In genomic region chr2:113625906-113626305, GRCh38 we compare ENCODE assay signal across 8 cellular contexts. TPM values are rescaled to one million over a fixed set of nuclear protein-coding genes. Genes with fewer than 3 reads are reported as not detected.
DNase-seq lines count a peak whose midpoint lies in the region; ATAC-seq, FAIRE-seq and TF ChIP-seq lines count a peak whose summit lies in the region.
"Not testable (repeated sequence)": the region's sequence is repeated elsewhere in the genome, so short reads cannot be mapped to it uniquely, and the experiment has no call there.

No MANE protein-coding gene starts in this region.

- not testable (repeated sequence) for ATAC-seq in activated CD8-positive, alpha-beta T cell treated with anti-CD3 and anti-CD28 coated beads for 36 hours; GM12878

- POLR2A ChIA-PET in AG04449 (lab: Yijun Ruan, JAX); activated CD8-positive, alpha-beta T cell treated with anti-CD3 and anti-CD28 coated beads for 36 hours (lab: Charles Lee); GM12878 (lab: Charles Lee): not testable (repeated sequence)

- DNase-seq in AG04449 (ENCODE audit: low read depth, low spot score); GM12865 (ENCODE audit: low read depth); activated CD8-positive, alpha-beta T cell treated with anti-CD3 and anti-CD28 coated beads for 36 hours; GM12878 (ENCODE audit: low read depth, low spot score); left ventricle myocardium inferior: not testable (repeated sequence)

- not testable (repeated sequence) for H3K9me3 ChIP-seq in OCI-LY1 (ENCODE audit: low read length); GM12878 (replicated peaks; ENCODE audit: control insufficient read depth, insufficient read depth, low read length); left ventricle myocardium inferior (replicated peaks); neural cell (ENCODE audit: low read length)

- TF ChIP-seq EP300 in GM12878 (IDR thresholded peaks at IDR 0.05; ENCODE audit: borderline replicate concordance in 1 of 2, control insufficient read depth in 1 of 2, low read depth in 2 of 2, low read length in 2 of 2); neural cell (conservative IDR thresholded peaks at IDR 0.05; ENCODE audit: poor library complexity, severe bottlenecking): not testable (repeated sequence)

- SMC1A ChIA-PET in GM12878 (lab: Charles Lee; ENCODE audit: uncharacterized antibody, unreplicated experiment) = not testable (repeated sequence)

- H3K9ac ChIP-seq in OCI-LY1 (ENCODE audit: low read length) (peak overlapping the region; percentile 47; the same call in 1 of the 2 replicates), GM12878 (ENCODE audit: control insufficient read depth, insufficient read depth, low read length) (peak overlapping the region; percentile 27; the same call in 1 of the 2 replicates)
- not testable (repeated sequence) for H3K9ac ChIP-seq in neural cell (ENCODE audit: low read length)

- H3K27me3 ChIP-seq in OCI-LY1 (ENCODE audit: insufficient read depth, low read length); GM12878 (replicated peaks in 1 of 2; ENCODE audit: control insufficient read depth in 2 of 2, insufficient read depth in 2 of 2, low read length in 1 of 2); left ventricle myocardium inferior (ENCODE audit: low read depth); neural cell (ENCODE audit: insufficient read depth, low read depth, low read length): not testable (repeated sequence)

- H3K4me1 Mint-ChIP-seq in activated CD8-positive, alpha-beta T cell treated with anti-CD3 and anti-CD28 coated beads for 36 hours (ENCODE audit: low read depth) = peaks cover 14% of the 10 kb centered on the region
- peaks cover 15% of the 10 kb centered on the region for H3K4me1 Mint-ChIP-seq in stimulated activated naive CD8-positive, alpha-beta T cell treated with anti-CD3 and anti-CD28 coated beads, Interleukin-15, Interleukin-2, amounts not matched to agents 100 ng/mL and 50 ng/mL, for 24 hours (ENCODE audit: low read depth)

- TF ChIP-seq POLR2A in GM12878 (IDR thresholded peaks at IDR 0.05; ENCODE audit: low read depth, low read length) = not testable (repeated sequence)

- WGBS in GM12878 (ENCODE audit: insufficient coverage, insufficient replicate concordance, low lambda C conversion rate, missing lambda C conversion rate) = 28% methylated on average over 9 of the region's 10 CpGs

- H3K27ac ChIP-seq in OCI-LY1 (ENCODE audit: low read depth, low read length, poor library complexity, severe bottlenecking); GM12878 (ENCODE audit: control insufficient read depth, insufficient read depth); left ventricle myocardium inferior (replicated peaks); neural cell (ENCODE audit: low read length): not testable (repeated sequence)

- not testable (repeated sequence) for H3K79me2 ChIP-seq in OCI-LY1 (ENCODE audit: insufficient read depth, low read length); GM12878 (ENCODE audit: control insufficient read depth, insufficient read depth, low read length); neural cell (replicated peaks; ENCODE audit: insufficient read depth, low read length)

- intact Hi-C loops in activated CD8-positive, alpha-beta T cell treated with anti-CD3 and anti-CD28 coated beads for 36 hours (cut with micrococcal nuclease); GM12878 (cut with micrococcal nuclease; ENCODE audit: unreplicated experiment); left ventricle myocardium inferior (cut with micrococcal nuclease): not testable (repeated sequence)

- RAD21 ChIA-PET in GM12878 (lab: Charles Lee; ENCODE audit: unreplicated experiment) = not testable (repeated sequence)

- not testable (repeated sequence) for H3K4me1 ChIP-seq in OCI-LY1 (ENCODE audit: insufficient read depth, low read length, severe bottlenecking); GM12878 (ENCODE audit: control insufficient read depth, insufficient read depth, low read length); left ventricle myocardium inferior

- H4K20me1 ChIP-seq in OCI-LY1 (ENCODE audit: insufficient read depth, low read length); GM12878 (ENCODE audit: control insufficient read depth, insufficient read depth); neural cell (ENCODE audit: insufficient read depth): not testable (repeated sequence)

- not testable (repeated sequence) for H3K9me3 Mint-ChIP-seq in activated CD8-positive, alpha-beta T cell treated with anti-CD3 and anti-CD28 coated beads for 36 hours; stimulated activated naive CD8-positive, alpha-beta T cell treated with anti-CD3 and anti-CD28 coated beads, Interleukin-15, Interleukin-2, amounts not matched to agents 100 ng/mL and 50 ng/mL, for 24 hours

- peak overlapping the region; percentile 69 for H3K4me2 ChIP-seq in OCI-LY1 (ENCODE audit: low read length)
- H3K4me2 ChIP-seq in GM12878 (ENCODE audit: control insufficient read depth, insufficient read depth) = peak overlapping the region; percentile 55; the same call in 1 of the 2 replicates
- not testable (repeated sequence) for H3K4me2 ChIP-seq in neural cell (ENCODE audit: low read length)

- H3K36me3 Mint-ChIP-seq in activated CD8-positive, alpha-beta T cell treated with anti-CD3 and anti-CD28 coated beads for 36 hours (ENCODE audit: low read depth) = not testable (repeated sequence)
- H3K36me3 Mint-ChIP-seq in stimulated activated naive CD8-positive, alpha-beta T cell treated with anti-CD3 and anti-CD28 coated beads, Interleukin-15, Interleukin-2, amounts not matched to agents 100 ng/mL and 50 ng/mL, for 24 hours (ENCODE audit: low read depth) = peaks cover 11% of the 10 kb centered on the region

- peak overlapping the region; percentile 33 for H3K4me3 Mint-ChIP-seq in activated CD8-positive, alpha-beta T cell treated with anti-CD3 and anti-CD28 coated beads for 36 hours
- peak overlapping the region; percentile 51 for H3K4me3 Mint-ChIP-seq in stimulated activated naive CD8-positive, alpha-beta T cell treated with anti-CD3 and anti-CD28 coated beads, Interleukin-15, Interleukin-2, amounts not matched to agents 100 ng/mL and 50 ng/mL, for 24 hours

- H3K4me3 ChIP-seq in AG04449 (ENCODE audit: low read depth, low read length) (peak overlapping the region; percentile 34), GM12865 (ENCODE audit: low read depth, low read length) (peak overlapping the region; percentile 46), OCI-LY1 (ENCODE audit: low read depth, low read length, poor library complexity, severe bottlenecking) (peak overlapping the region; percentile 66), GM12878 (peak overlapping the region; percentile 65; the same call in 1 of the 2 replicates), left ventricle myocardium inferior (peak overlapping the region; percentile 67), neural cell (ENCODE audit: low read length) (peak overlapping the region; percentile 61)

- not testable (repeated sequence) for H2AFZ ChIP-seq in OCI-LY1 (ENCODE audit: low read length); GM12878 (ENCODE audit: control insufficient read depth, low read depth, low read length); neural cell (ENCODE audit: low read depth, low read length)

- H3K9me2 ChIP-seq in OCI-LY1 (ENCODE audit: low read depth, low read length); neural cell (ENCODE audit: insufficient read depth, low read length): not testable (repeated sequence)

- in situ Hi-C loops in GM12878 (cut with MboI) = not testable (repeated sequence)

- not testable (repeated sequence) for H3K27ac Mint-ChIP-seq in activated CD8-positive, alpha-beta T cell treated with anti-CD3 and anti-CD28 coated beads for 36 hours; stimulated activated naive CD8-positive, alpha-beta T cell treated with anti-CD3 and anti-CD28 coated beads, Interleukin-15, Interleukin-2, amounts not matched to agents 100 ng/mL and 50 ng/mL, for 24 hours

- not testable (repeated sequence) for TF ChIP-seq CTCF in AG04449 (IDR thresholded peaks at IDR 0.05; ENCODE audit: insufficient read depth, low read length, missing control alignments); GM12865 (IDR thresholded peaks at IDR 0.05; ENCODE audit: insufficient read depth, low read depth, low read length, missing control alignments); OCI-LY1 (IDR thresholded peaks at IDR 0.05; ENCODE audit: low read length); activated CD8-positive, alpha-beta T cell treated with anti-CD3 and anti-CD28 coated beads for 36 hours (IDR thresholded peaks at IDR 0.05); GM12878 (IDR thresholded peaks at IDR 0.05 in 2 of 3, conservative IDR thresholded peaks at IDR 0.05 in 1 of 3; ENCODE audit: control insufficient read depth in 2 of 3, extremely low read depth in 1 of 3, insufficient read depth in 1 of 3, low read depth in 3 of 3, low read length in 3 of 3); left ventricle myocardium inferior (IDR thresholded peaks at IDR 0.05; ENCODE audit: borderline replicate concordance); neural cell (IDR thresholded peaks at IDR 0.05; ENCODE audit: poor library complexity, severe bottlenecking)

- CTCF ChIA-PET in AG04449 (lab: Yijun Ruan, JAX); activated CD8-positive, alpha-beta T cell treated with anti-CD3 and anti-CD28 coated beads for 36 hours (lab: Charles Lee); GM12878 (lab: Yijun Ruan, JAX): not testable (repeated sequence)

- not testable (repeated sequence) for H3K27me3 Mint-ChIP-seq in activated CD8-positive, alpha-beta T cell treated with anti-CD3 and anti-CD28 coated beads for 36 hours; stimulated activated naive CD8-positive, alpha-beta T cell treated with anti-CD3 and anti-CD28 coated beads, Interleukin-15, Interleukin-2, amounts not matched to agents 100 ng/mL and 50 ng/mL, for 24 hours

- FAIRE-seq in GM12878 (lab: Jason Lieb, UNC) = not testable (repeated sequence)

- not testable (repeated sequence) for H3F3A ChIP-seq in OCI-LY1 (ENCODE audit: insufficient read depth, low read length); neural cell (ENCODE audit: insufficient read depth, low read length, poor library complexity, severe bottlenecking)

- BruUV-seq in GM12878 (replicated peaks; lab: Mats Ljungman, UMichigan) = not testable (repeated sequence)

- H3K36me3 ChIP-seq in OCI-LY1 (ENCODE audit: insufficient read depth, low read length); GM12878 (ENCODE audit: control insufficient read depth in 2 of 2, insufficient read depth in 2 of 2, low read length in 1 of 2); left ventricle myocardium inferior; neural cell (ENCODE audit: insufficient read depth, low read length): not testable (repeated sequence)

- TF ChIP-seq RAD21 in GM12878 (IDR thresholded peaks at IDR 0.05; ENCODE audit: insufficient read depth, low read depth, low read length); neural cell (conservative IDR thresholded peaks at IDR 0.05): not testable (repeated sequence)

RNA-seq across cellular contexts. Expression of gene RABL2A, which starts 1.2 kb away (rescaled TPM):
- 10 to 100 TPM; 11.8 TPM for total RNA-seq in activated CD8-positive, alpha-beta T cell treated with anti-CD3 and anti-CD28 coated beads for 36 hours
- 90.9 and 104 TPM in 2 replicates for total RNA-seq in GM12878 (2013; cell fraction: nucleolus; rRNA removed)
- total RNA-seq in GM12878 (2014; rRNA removed) (9.1 and 10.0 TPM in 2 replicates), GM12878 (2014; rRNA removed; fragmentation: Illumina TruSeq; extraction: Trizol) (9.7 and 10.0 TPM in 2 replicates), GM12878 (2021) (9.8 and 12.2 TPM in 2 replicates), left ventricle myocardium inferior (6.9 TPM)
- polyA plus RNA-seq in GM12878 (2011; ENCODE audit: low read depth) = 9.0 TPM
- polyA plus RNA-seq in GM12878 (2011; rRNA removed) (14.5 and 17.9 TPM in 2 replicates), GM12878 (2014; fragmentation: Illumina TruSeq; extraction: Trizol) (12.3 and 15.1 TPM in 2 replicates), GM12878 (2014; fragmentation: Nextera tagmentation; extraction: Ambion mirVana) (1 to 10 TPM in 1 of 2 experiments, under 1 TPM in 1; 0.87 to 1.9 TPM), GM12878 (2014; rRNA removed) (12.6 and 14.5 TPM in 2 replicates), GM12878 (2016; fragmentation: Nextera tagmentation; extraction: Ambion mirVana) (1 to 10 TPM; 8.9 to 9.4 TPM), neural cell (17.9 and 26.7 TPM in 2 replicates)
- 12.8 and 16.6 TPM in 2 replicates for polyA plus RNA-seq in GM12878 (2011; cell fraction: cytosol; rRNA removed)
- polyA plus RNA-seq in GM12878 (2011; cell fraction: nucleus; rRNA removed) = 58.0 and 59.3 TPM in 2 replicates
- polyA plus RNA-seq in GM12878 (2012) = 10.9 and 11.8 TPM in 2 replicates
- polyA minus RNA-seq in GM12878 (2011; rRNA and poly(A)+ RNA removed) = 24.5 and 26.0 TPM in 2 replicates
- polyA minus RNA-seq in GM12878 (2011; cell fraction: cytosol; rRNA and poly(A)+ RNA removed) = 3.6 and 7.8 TPM in 2 replicates
- polyA minus RNA-seq in GM12878 (2011; cell fraction: nucleus; rRNA and poly(A)+ RNA removed) = 15.6 and 24.2 TPM in 2 replicates
- 26.5 and 27.1 TPM in 2 replicates for polyA minus RNA-seq in neural cell
